16 cellular contexts compared by ENCODE assay signal in the genomic region with DNA sequence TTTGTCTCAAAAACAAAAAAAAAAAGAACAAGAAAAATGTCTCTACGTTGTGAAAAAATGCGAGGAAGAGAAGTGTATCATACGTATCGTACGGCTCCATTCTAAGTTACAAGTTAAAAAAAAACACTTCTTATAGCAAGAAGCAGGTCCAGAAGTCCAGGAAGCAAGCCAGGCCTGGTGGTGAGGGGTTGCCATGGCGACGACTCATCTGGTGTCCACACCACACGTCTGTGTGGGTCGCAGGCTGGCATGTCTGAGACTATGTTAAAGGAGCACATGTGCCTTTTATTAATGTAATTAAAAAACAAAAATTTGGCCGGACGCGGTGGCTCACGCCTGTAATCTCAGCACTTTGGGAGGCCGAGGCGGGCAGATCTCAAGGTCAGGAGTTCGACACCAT. TPM values are rescaled to one million over a fixed set of nuclear protein-coding genes. Genes with fewer than 3 reads are reported as not detected.
A peak's percentile ranks its signal among the peaks of the same experiment; 100 is the strongest.
DNase-seq lines count a peak whose midpoint lies in the region; ATAC-seq and TF ChIP-seq lines count a peak whose summit lies in the region.
"Had no signal": no experiment of that assay in that cellular context is flagged by ENCODE, and none has a peak within 500 bp of the region (broad histone marks: within the 10 kb centered on the region; RNA-seq: fewer than 3 reads in every experiment).

No MANE protein-coding gene starts in this region.

- intact Hi-C loops in Right ventricle myocardium inferior (cut with DNase I), result no loop called here
- intact Hi-C loops in head of caudate nucleus (cut with DNase I), result no loop called here

- TF ChIP-seq CTCF in cardiac muscle cell (IDR thresholded peaks at IDR 0.05; ENCODE audit: low read depth, low read length) (no peak), foreskin fibroblast (IDR thresholded peaks at IDR 0.05; ENCODE audit: low read depth, low read length) (no peak), GM20000 (IDR thresholded peaks at IDR 0.05; ENCODE audit: extremely low read depth, missing control alignments) (no peak)

- ATAC-seq in Right ventricle myocardium inferior, result no peak
- no peak for ATAC-seq in GM19463 (IDR thresholded peaks at IDR 0.05; ENCODE audit: unreplicated experiment)
- ATAC-seq: heart right ventricle had no signal

- H3K27me3 ChIP-seq in cardiac muscle cell, result no peaks in the 10 kb centered on the region
- H3K27me3 ChIP-seq: BLaER1, heart right ventricle, vagina had no signal

- H3K36me3 ChIP-seq in cardiac muscle cell, result no peaks in the 10 kb centered on the region

- DNase-seq in cardiac muscle cell (ENCODE audit: low read depth in 1 of 2, low spot score in 1 of 2) (peak; percentile 30 to 58), Right ventricle myocardium inferior (ENCODE audit: missing footprints) (no peak), amniotic epithelial cell (ENCODE audit: low read depth) (peak; percentile 75), foreskin fibroblast (peak; percentile 76 to 89), head of caudate nucleus (no peak), GM20000 (ENCODE audit: low spot score) (no peak)
- DNase-seq in effector CD8-positive, alpha-beta T cell (lab: John Stamatoyannopoulos, UW), result no peak
- DNase-seq: activated naive CD4-positive, alpha-beta T cell treated with anti-CD3 and anti-CD28 coated beads, Interleukin-2, amount 10 ng/mL, durations not matched to agents 7 days and 5 days; heart right ventricle; NCI-H510A had no signal

- H3K9me3 ChIP-seq in cardiac muscle cell (ENCODE audit: low read depth), result no peaks in the 10 kb centered on the region
- H3K9me3 ChIP-seq: BLaER1, heart right ventricle, vagina had no signal

- H3K4me1 ChIP-seq in cardiac muscle cell (ENCODE audit: low read depth), result no peaks in the 10 kb centered on the region

- no peak overlapping the region for H3K27ac ChIP-seq in cardiac muscle cell
- H3K27ac ChIP-seq: BLaER1, heart right ventricle, vagina had no signal

- H3K4me3 ChIP-seq in cardiac muscle cell, result no peak overlapping the region
- H3K4me3 ChIP-seq in foreskin fibroblast (ENCODE audit: low read depth in 1 of 2, low read length in 2 of 2), result no peak overlapping the region
- H3K4me3 ChIP-seq: BLaER1, heart right ventricle, vagina had no signal

RNA-seq across cellular contexts. Expression of gene MED16, which starts 5.9 kb away (rescaled TPM):
- total RNA-seq in cardiac muscle cell (61.9 and 67.2 TPM in 2 replicates), Right ventricle myocardium inferior (23.5 TPM)
- 104 and 145 TPM in 2 replicates for polyA plus RNA-seq in cardiac muscle cell

RNA-seq across cellular contexts. Expression of gene RNU6-9, which starts 6.2 kb away (rescaled TPM):
- not detected in 2 replicates for total RNA-seq in cardiac muscle cell
- not detected in 2 replicates for polyA plus RNA-seq in cardiac muscle cell
- not detected for total RNA-seq in Right ventricle myocardium inferior
- total RNA-seq: activated CD8-positive, alpha-beta memory T cell treated with anti-CD3 and anti-CD28 coated beads for 36 hours; heart right ventricle; mesenteric fat pad; posterior vena cava; vagina had no signal
- polyA plus RNA-seq: heart right ventricle had no signal

RNA-seq across cellular contexts. Expression of gene R3HDM4, which starts 25.9 kb away (rescaled TPM):
- 60.3 and 66.2 TPM in 2 replicates for total RNA-seq in cardiac muscle cell
- polyA plus RNA-seq in cardiac muscle cell, result 82.1 and 86.7 TPM in 2 replicates
- total RNA-seq in Right ventricle myocardium inferior, result 21.9 TPM

RNA-seq across cellular contexts. Expression of gene CFD, which starts 27.6 kb away (rescaled TPM):
- total RNA-seq in cardiac muscle cell, result 1.6 and 2.9 TPM in 2 replicates
- polyA plus RNA-seq in cardiac muscle cell, result 3.1 and 6.5 TPM in 2 replicates
- total RNA-seq in Right ventricle myocardium inferior, result 655 TPM

RNA-seq across cellular contexts. Expression of gene KISS1R, which starts 30.1 kb away (rescaled TPM):
- total RNA-seq in cardiac muscle cell (0.46 and 1.2 TPM in 2 replicates), Right ventricle myocardium inferior (not detected)
- polyA plus RNA-seq in cardiac muscle cell, result 1.9 and 3.2 TPM in 2 replicates
- total RNA-seq: heart right ventricle, mesenteric fat pad, posterior vena cava, vagina had no signal
- polyA plus RNA-seq: heart right ventricle had no signal

Comparison
In these comparisons a context has a peak if more than half of its experiments do, and no peak if none do; other contexts are left out.
1. DNase-seq: peak in cardiac muscle cell (2 of 2), amniotic epithelial cell (single experiment) and foreskin fibroblast (2 of 2); none in Right ventricle myocardium inferior (single experiment), head of caudate nucleus (0 of 42), effector CD8-positive, alpha-beta T cell (single experiment) and GM20000 (single experiment).